In the genomic region with DNA sequence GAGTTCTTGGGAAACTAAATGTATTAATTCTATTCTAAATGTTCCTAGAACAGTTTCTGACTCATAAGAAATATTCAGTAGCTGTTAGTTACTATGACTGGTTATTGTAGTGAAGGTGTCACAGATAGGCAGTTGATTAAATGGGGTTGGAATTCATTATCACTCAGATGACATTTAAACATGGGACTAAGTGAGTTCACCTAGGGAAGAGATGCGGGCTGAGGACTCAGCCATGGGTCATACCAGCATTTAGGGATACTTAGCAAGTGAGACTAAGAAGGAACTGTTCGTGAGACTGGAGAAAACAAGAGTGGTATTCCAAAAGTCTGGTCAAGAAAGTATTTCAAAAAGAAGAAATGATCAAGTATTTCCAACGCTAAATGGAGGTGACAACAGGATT, we compare ENCODE assay signal across 33 cellular contexts.
DNase-seq lines count a peak whose midpoint lies in the region; ATAC-seq and TF ChIP-seq lines count a peak whose summit lies in the region.
"Had no signal": no experiment of that assay in that cellular context is flagged by ENCODE, and none has a peak within 500 bp of the region (broad histone marks: within the 10 kb centered on the region; RNA-seq: fewer than 3 reads in every experiment).

No MANE protein-coding gene starts in this region.

- H3K4me3 Mint-ChIP-seq in activated T-cell treated with anti-CD3 and anti-CD28 coated beads, Interleukin-2, amount 50 U/mL, for 72 hours, result no peak overlapping the region
- H3K4me3 Mint-ChIP-seq in progenitor cell of endocrine pancreas (ENCODE audit: low read depth), result no peak overlapping the region
- H3K4me3 Mint-ChIP-seq: B cell; CD14-positive monocyte; CD4-positive, alpha-beta memory T cell; CD4-positive, alpha-beta T cell; CD4-positive, CD25-positive, alpha-beta regulatory T cell; CD8-positive, alpha-beta memory T cell; CD8-positive, alpha-beta T cell had no signal

- DNase-seq in activated T-cell treated with anti-CD3 and anti-CD28 coated beads, Interleukin-2, amount 50 U/mL, for 72 hours, result no peak
- no peak for DNase-seq in activated T-cell treated with anti-CD3 and anti-CD28 coated beads, Interleukin-2, amount 50 U/mL, for 48 hours
- DNase-seq in GM23248, result no peak
- DNase-seq in trophoblast cell, result peak; percentile 84 to 88
- no peak for DNase-seq in SW 1271 (lab: John Stamatoyannopoulos, UW)
- no peak for DNase-seq in progenitor cell of endocrine pancreas (ENCODE audit: low spot score, unreplicated experiment)
- DNase-seq: 8988T; ACHN; AML-193; BE2C; C1 segment of cervical spinal cord; Caco-2; Calu3; CD4-positive, alpha-beta memory T cell; CD4-positive, alpha-beta T cell; CD4-positive, CD25-positive, alpha-beta regulatory T cell; CD8-positive, alpha-beta memory T cell; CD8-positive, alpha-beta T cell; COR-L47; DMS 273 treated with DMSO at 0.1 percent for 48 hours; DMS153; DMS53; DMS79; DMS79 treated with DMSO at 0.1 percent for 48 hours; DND-41; EL had no signal

- ATAC-seq in activated T-cell treated with anti-CD3 and anti-CD28 coated beads, Interleukin-2, amount 50 U/mL, for 72 hours (replicated peaks in 1 of 2), result no peak
- ATAC-seq: A549; CD8-positive, alpha-beta T cell had no signal

- H2AFZ ChIP-seq in GM23248, result peak overlapping the region; percentile 18; the same call in 1 of the 2 replicates
- no peak overlapping the region for H2AFZ ChIP-seq in trophoblast cell (ENCODE audit: insufficient read depth, low read length, poor library complexity)

- H4K20me1 ChIP-seq in GM23248 (ENCODE audit: insufficient read depth), result no peaks in the 10 kb centered on the region
- H4K20me1 ChIP-seq: BLaER1; BLaER1 treated with 17β-estradiol and CSF1 and Interleukin-3, amounts not matched to agents 10 nM and 100 nM had no signal

- H4K12ac ChIP-seq in trophoblast cell (ENCODE audit: low read depth, low read length), result no peak overlapping the region

- H4K8ac ChIP-seq in trophoblast cell (ENCODE audit: low read depth, low read length), result no peak overlapping the region

- no peak overlapping the region for H3K23ac ChIP-seq in trophoblast cell (ENCODE audit: low read length)

- peaks cover 5% of the 10 kb centered on the region in 2 donors for H3K9me3 Mint-ChIP-seq in activated T-cell treated with anti-CD3 and anti-CD28 coated beads, Interleukin-2, amount 50 U/mL, for 72 hours
- H3K9me3 Mint-ChIP-seq in progenitor cell of endocrine pancreas (ENCODE audit: low read depth), result no peaks in the 10 kb centered on the region
- H3K9me3 Mint-ChIP-seq: CD4-positive, alpha-beta T cell had no signal

- H3K4me2 ChIP-seq in GM23248 (ENCODE audit: unreplicated experiment) (no peak overlapping the region), trophoblast cell (ENCODE audit: low read length) (no peak overlapping the region)
- H3K4me2 ChIP-seq: A549; BLaER1; BLaER1 treated with 17β-estradiol and CSF1 and Interleukin-3, amounts not matched to agents 10 nM and 100 nM had no signal

- no peak overlapping the region for H3K9ac ChIP-seq in GM23248
- H3K9ac ChIP-seq in trophoblast cell (ENCODE audit: low read length), result no peak overlapping the region
- H3K9ac ChIP-seq: BLaER1; BLaER1 treated with 17β-estradiol and CSF1 and Interleukin-3, amounts not matched to agents 10 nM and 100 nM had no signal

- H2BK5ac ChIP-seq in trophoblast cell (ENCODE audit: low read depth, low read length, poor library complexity), result no peak overlapping the region

- no peak overlapping the region for H2AK5ac ChIP-seq in trophoblast cell (ENCODE audit: low read length)

- H3K4me3 ChIP-seq in GM23248, result no peak overlapping the region
- no peak overlapping the region for H3K4me3 ChIP-seq in trophoblast cell (ENCODE audit: low read depth, low read length)
- H3K4me3 ChIP-seq: A549; BLaER1; BLaER1 treated with 17β-estradiol and CSF1 and Interleukin-3, amounts not matched to agents 10 nM and 100 nM had no signal

- no peak overlapping the region for H3K4ac ChIP-seq in trophoblast cell (ENCODE audit: low read depth, low read length)

- no peaks in the 10 kb centered on the region for H3K36me3 ChIP-seq in GM23248 (ENCODE audit: low read depth)
- no peaks in the 10 kb centered on the region for H3K36me3 ChIP-seq in trophoblast cell (ENCODE audit: control insufficient read depth in 1 of 2, insufficient read depth in 2 of 2, low read length in 2 of 2)
- H3K36me3 ChIP-seq: BE2C; BLaER1; BLaER1 treated with 17β-estradiol and CSF1 and Interleukin-3, amounts not matched to agents 10 nM and 100 nM had no signal

- no peak for TF ChIP-seq CTCF in progenitor cell of endocrine pancreas (IDR thresholded peaks at IDR 0.05; ENCODE audit: unreplicated experiment)

- H3K4me1 ChIP-seq in GM23248 (ENCODE audit: insufficient read depth) (peaks cover 11% of the 10 kb centered on the region; the same call in 1 of the 2 replicates), trophoblast cell (ENCODE audit: control insufficient read depth in 1 of 2, insufficient read depth in 2 of 2, low read length in 2 of 2) (no peaks in the 10 kb centered on the region)
- H3K4me1 ChIP-seq: BLaER1; BLaER1 treated with 17β-estradiol and CSF1 and Interleukin-3, amounts not matched to agents 10 nM and 100 nM; Caco-2 had no signal

- 0 out of 2 replicates have a peak, but pooled peaks cover 5% of the 10 kb centered on the region for H3F3A ChIP-seq in GM23248 (ENCODE audit: insufficient read depth)

- no peaks in the 10 kb centered on the region for H3K9me2 ChIP-seq in GM23248 (ENCODE audit: insufficient read depth)

- in situ Hi-C loops in GM23248 (cut with MboI), result no loop called here

- H3K9me3 ChIP-seq in GM23248 (ENCODE audit: low read depth) (no peaks in the 10 kb centered on the region), trophoblast cell (ENCODE audit: insufficient read depth, low read depth, low read length) (no peaks in the 10 kb centered on the region)
- H3K9me3 ChIP-seq: A549; BE2C; BLaER1; BLaER1 treated with 17β-estradiol and CSF1 and Interleukin-3, amounts not matched to agents 10 nM and 100 nM; Caco-2 had no signal

- H3K27ac Mint-ChIP-seq in activated T-cell treated with anti-CD3 and anti-CD28 coated beads, Interleukin-2, amount 50 U/mL, for 72 hours, result peak overlapping the region; percentile 52
- no peak overlapping the region for H3K27ac Mint-ChIP-seq in progenitor cell of endocrine pancreas
- H3K27ac Mint-ChIP-seq: B cell; CD14-positive monocyte; CD4-positive, alpha-beta memory T cell; CD4-positive, alpha-beta T cell; CD4-positive, CD25-positive, alpha-beta regulatory T cell; CD8-positive, alpha-beta T cell had no signal

- H4K91ac ChIP-seq in trophoblast cell (ENCODE audit: low read depth, low read length), result no peak overlapping the region

- H3K79me2 ChIP-seq in GM23248 (ENCODE audit: insufficient read depth), result no peaks in the 10 kb centered on the region
- no peaks in the 10 kb centered on the region for H3K79me2 ChIP-seq in trophoblast cell (ENCODE audit: control insufficient read depth, insufficient read depth, low read length, poor library complexity)

- no peaks in the 10 kb centered on the region for H3K27me3 Mint-ChIP-seq in activated T-cell treated with anti-CD3 and anti-CD28 coated beads, Interleukin-2, amount 50 U/mL, for 72 hours (ENCODE audit: low read depth)
- no peaks in the 10 kb centered on the region for H3K27me3 Mint-ChIP-seq in progenitor cell of endocrine pancreas
- H3K27me3 Mint-ChIP-seq: B cell; CD4-positive, alpha-beta memory T cell; CD4-positive, alpha-beta T cell; CD4-positive, CD25-positive, alpha-beta regulatory T cell; CD8-positive, alpha-beta memory T cell had no signal

- no peak overlapping the region for H3K27ac ChIP-seq in GM23248
- no peak overlapping the region for H3K27ac ChIP-seq in trophoblast cell (ENCODE audit: low read depth, low read length)
- H3K27ac ChIP-seq: 22Rv1; BLaER1; BLaER1 treated with 17β-estradiol and CSF1 and Interleukin-3, amounts not matched to agents 10 nM and 100 nM; C4-2B had no signal

- no peak overlapping the region for H3K14ac ChIP-seq in trophoblast cell (ENCODE audit: low read length)

- 15 to 25% methylated on average over 3 of the region's 3 CpGs for WGBS in GM23248 (ENCODE audit: low coverage in 1 of 2, low lambda C conversion rate in 2 of 2, missing lambda C conversion rate in 2 of 2), 2 experiments
- WGBS in trophoblast cell (ENCODE audit: extremely low coverage, insufficient coverage, insufficient read length), result no CpG with 5 or more reads among the region's 3 CpGs

- H3K27me3 ChIP-seq in GM23248 (replicated peaks; ENCODE audit: insufficient read depth) (no peaks in the 10 kb centered on the region), trophoblast cell (ENCODE audit: insufficient read depth, low read length) (no peaks in the 10 kb centered on the region)
- H3K27me3 ChIP-seq: BE2C; BLaER1; BLaER1 treated with 17β-estradiol and CSF1 and Interleukin-3, amounts not matched to agents 10 nM and 100 nM had no signal

- H3K36me3 Mint-ChIP-seq in activated T-cell treated with anti-CD3 and anti-CD28 coated beads, Interleukin-2, amount 50 U/mL, for 72 hours (ENCODE audit: insufficient read depth in 2 of 2), result no peaks in the 10 kb centered on the region
- no peaks in the 10 kb centered on the region for H3K36me3 Mint-ChIP-seq in progenitor cell of endocrine pancreas (ENCODE audit: insufficient read depth)
- H3K36me3 Mint-ChIP-seq: CD14-positive monocyte; CD4-positive, alpha-beta memory T cell; CD4-positive, CD25-positive, alpha-beta regulatory T cell; CD8-positive, alpha-beta memory T cell; CD8-positive, alpha-beta T cell had no signal

- no peak overlapping the region for H3K18ac ChIP-seq in trophoblast cell (ENCODE audit: low read length)

- no peak overlapping the region for H2BK12ac ChIP-seq in trophoblast cell (ENCODE audit: low read length)

- H3K79me1 ChIP-seq in trophoblast cell (ENCODE audit: low read length), result no peaks in the 10 kb centered on the region

- H2BK120ac ChIP-seq in trophoblast cell (ENCODE audit: insufficient read depth, low read length, poor library complexity), result no peak overlapping the region

- no peaks in the 10 kb centered on the region for H3K4me1 Mint-ChIP-seq in activated T-cell treated with anti-CD3 and anti-CD28 coated beads, Interleukin-2, amount 50 U/mL, for 72 hours (ENCODE audit: low read depth)
- no peaks in the 10 kb centered on the region for H3K4me1 Mint-ChIP-seq in progenitor cell of endocrine pancreas (ENCODE audit: low read depth)
- H3K4me1 Mint-ChIP-seq: B cell; CD14-positive monocyte; CD4-positive, alpha-beta memory T cell; CD4-positive, CD25-positive, alpha-beta regulatory T cell; CD8-positive, alpha-beta memory T cell had no signal

Comparison
In these comparisons a context has a peak if more than half of its experiments do, and no peak if none do; other contexts are left out.
1. DNase-seq: peak in trophoblast cell (2 of 2); none in activated T-cell treated with anti-CD3 and anti-CD28 coated beads, Interleukin-2, amount 50 U/mL, for 72 hours (0 of 2), activated T-cell treated with anti-CD3 and anti-CD28 coated beads, Interleukin-2, amount 50 U/mL, for 48 hours (0 of 2), GM23248 (single experiment), SW 1271 (0 of 2) and progenitor cell of endocrine pancreas (single experiment).